29 cellular contexts compared by ENCODE assay signal in genomic region chr3:60514866-60515265, GRCh38.
DNase-seq lines count a peak whose midpoint lies in the region; ATAC-seq and TF ChIP-seq lines count a peak whose summit lies in the region.
"Had no signal": no experiment of that assay in that cellular context is flagged by ENCODE, and none has a peak within 500 bp of the region (broad histone marks: within the 10 kb centered on the region; RNA-seq: fewer than 3 reads in every experiment).

No MANE protein-coding gene starts in this region.

- H3K9me3 ChIP-seq in BE2C, result no peaks in the 10 kb centered on the region
- H3K9me3 ChIP-seq: BLaER1 treated with 17β-estradiol and CSF1 and Interleukin-3, amounts not matched to agents 10 nM and 100 nM; lower lobe of right lung; pancreas; right atrium auricular region; vagina had no signal

- no peaks in the 10 kb centered on the region for H3K4me1 Mint-ChIP-seq in GM23338
- peaks cover 6% of the 10 kb centered on the region for H3K4me1 Mint-ChIP-seq in osteocyte (ENCODE audit: unreplicated experiment)
- H3K4me1 Mint-ChIP-seq: activated CD4-positive, alpha-beta memory T cell treated with anti-CD3 and anti-CD28 coated beads, Interleukin-2, amount 10 ng/mL, durations not matched to agents 7 days and 5 days had no signal

- H3K4me3 Mint-ChIP-seq in GM23338 (no peak overlapping the region), osteocyte (ENCODE audit: unreplicated experiment) (no peak overlapping the region)
- H3K4me3 Mint-ChIP-seq: activated CD4-positive, alpha-beta memory T cell treated with anti-CD3 and anti-CD28 coated beads, Interleukin-2, amount 10 ng/mL, durations not matched to agents 7 days and 5 days; effector memory CD8-positive, alpha-beta T cell; natural killer cell treated with Interleukin-12 subunit alpha and Interleukin-12 subunit beta and Interleukin-15 and Interleukin-18, amount 100 ng/mL, for 72 hours; stimulated activated naive CD8-positive, alpha-beta T cell treated with anti-CD3 and anti-CD28 coated beads, Interleukin-15, Interleukin-2, amounts not matched to agents 100 ng/mL and 50 ng/mL, for 24 hours had no signal

- no peaks in the 10 kb centered on the region for H4K20me1 ChIP-seq in GM23338 (replicated peaks; ENCODE audit: insufficient read depth)
- H4K20me1 ChIP-seq: BLaER1 treated with 17β-estradiol and CSF1 and Interleukin-3, amounts not matched to agents 10 nM and 100 nM had no signal

- H3K27me3 ChIP-seq in BE2C, result no peaks in the 10 kb centered on the region
- no peaks in the 10 kb centered on the region for H3K27me3 ChIP-seq in GM23338 (ENCODE audit: insufficient read depth)
- H3K27me3 ChIP-seq in foreskin keratinocyte, result no peaks in the 10 kb centered on the region
- H3K27me3 ChIP-seq: BLaER1 treated with 17β-estradiol and CSF1 and Interleukin-3, amounts not matched to agents 10 nM and 100 nM; heart right ventricle; pancreas; right atrium auricular region; vagina had no signal

- H3K27ac ChIP-seq in GM23338 (ENCODE audit: low read depth), result no peak overlapping the region
- no peak overlapping the region for H3K27ac ChIP-seq in foreskin keratinocyte
- H3K27ac ChIP-seq: BLaER1 treated with 17β-estradiol and CSF1 and Interleukin-3, amounts not matched to agents 10 nM and 100 nM; heart right ventricle; lower lobe of right lung; pancreas; right atrium auricular region; thoracic aorta; vagina had no signal

- H3K4me1 ChIP-seq in BE2C, result peaks cover 4% of the 10 kb centered on the region
- H3K4me1 ChIP-seq in GM23338 (ENCODE audit: insufficient read depth), result no peaks in the 10 kb centered on the region
- no peaks in the 10 kb centered on the region for H3K4me1 ChIP-seq in foreskin keratinocyte
- H3K4me1 ChIP-seq: BLaER1 treated with 17β-estradiol and CSF1 and Interleukin-3, amounts not matched to agents 10 nM and 100 nM; lower lobe of right lung; pancreas; right atrium auricular region; vagina had no signal

- ATAC-seq in GM23338, result no peak
- no peak for ATAC-seq in HG02763 (IDR thresholded peaks at IDR 0.05; ENCODE audit: unreplicated experiment)
- ATAC-seq in foreskin keratinocyte, result no peak
- ATAC-seq: effector memory CD8-positive, alpha-beta T cell; lower lobe of right lung; pancreas; Right ventricle myocardium inferior had no signal

- H3K9me2 ChIP-seq in GM23338 (ENCODE audit: insufficient read depth), result peaks cover 2% of the 10 kb centered on the region; the same call in 1 of the 2 replicates

- H3K36me3 Mint-ChIP-seq in GM23338 (ENCODE audit: low read depth) (no peaks in the 10 kb centered on the region), osteocyte (ENCODE audit: unreplicated experiment) (no peaks in the 10 kb centered on the region)
- H3K36me3 Mint-ChIP-seq: natural killer cell treated with Interleukin-12 subunit alpha and Interleukin-12 subunit beta and Interleukin-15 and Interleukin-18, amount 100 ng/mL, for 72 hours had no signal

- H3K4me2 ChIP-seq in GM23338, result no peak overlapping the region
- H3K4me2 ChIP-seq: BLaER1 treated with 17β-estradiol and CSF1 and Interleukin-3, amounts not matched to agents 10 nM and 100 nM had no signal

- no peaks in the 10 kb centered on the region for H3K27me3 Mint-ChIP-seq in GM23338 (ENCODE audit: insufficient read depth, low read depth, poor library complexity)
- no peaks in the 10 kb centered on the region for H3K27me3 Mint-ChIP-seq in osteocyte (ENCODE audit: unreplicated experiment)
- H3K27me3 Mint-ChIP-seq: activated CD4-positive, alpha-beta memory T cell treated with anti-CD3 and anti-CD28 coated beads, Interleukin-2, amount 10 ng/mL, durations not matched to agents 7 days and 5 days; effector memory CD8-positive, alpha-beta T cell; stimulated activated naive CD8-positive, alpha-beta T cell treated with anti-CD3 and anti-CD28 coated beads, Interleukin-15, Interleukin-2, amounts not matched to agents 100 ng/mL and 50 ng/mL, for 24 hours had no signal

- H3F3A ChIP-seq in GM23338 (replicated peaks; ENCODE audit: low read depth), result no peaks in the 10 kb centered on the region

- H3K79me2 ChIP-seq in GM23338 (replicated peaks; ENCODE audit: insufficient read depth), result no peaks in the 10 kb centered on the region

- peak overlapping the region; percentile 34; the same call in 1 of the 2 replicates for H2AFZ ChIP-seq in GM23338

- H3K27ac Mint-ChIP-seq in GM23338 (no peak overlapping the region), osteocyte (ENCODE audit: unreplicated experiment) (peak overlapping the region; percentile 16)
- H3K27ac Mint-ChIP-seq: activated CD4-positive, alpha-beta memory T cell treated with anti-CD3 and anti-CD28 coated beads, Interleukin-2, amount 10 ng/mL, durations not matched to agents 7 days and 5 days; effector memory CD8-positive, alpha-beta T cell; natural killer cell treated with Interleukin-12 subunit alpha and Interleukin-12 subunit beta and Interleukin-15 and Interleukin-18, amount 100 ng/mL, for 72 hours; stimulated activated naive CD8-positive, alpha-beta T cell treated with anti-CD3 and anti-CD28 coated beads, Interleukin-15, Interleukin-2, amounts not matched to agents 100 ng/mL and 50 ng/mL, for 24 hours had no signal

- no peaks in the 10 kb centered on the region for H3K36me3 ChIP-seq in BE2C
- no peaks in the 10 kb centered on the region for H3K36me3 ChIP-seq in GM23338 (ENCODE audit: insufficient read depth)
- H3K36me3 ChIP-seq: BLaER1 treated with 17β-estradiol and CSF1 and Interleukin-3, amounts not matched to agents 10 nM and 100 nM; heart right ventricle; lower lobe of right lung; pancreas; right atrium auricular region; thoracic aorta; vagina had no signal

- no peak for TF ChIP-seq CTCF in BE2C (IDR thresholded peaks at IDR 0.05; ENCODE audit: low read depth, low read length)
- TF ChIP-seq CTCF in GM23338 (conservative IDR thresholded peaks at IDR 0.05; ENCODE audit: low read depth in 2 of 2), result no peak
- TF ChIP-seq CTCF in osteocyte (IDR thresholded peaks at IDR 0.05), result no peak
- no peak for TF ChIP-seq CTCF in foreskin keratinocyte (conservative IDR thresholded peaks at IDR 0.05)

- DNase-seq in BE2C, result peak; percentile 43
- DNase-seq in GM23338 (ENCODE audit: low spot score), result no peak
- DNase-seq in SHP77 treated with DMSO at 0.1 percent for 48 hours (lab: John Stamatoyannopoulos, UW), result peak; percentile 41
- DNase-seq in osteocyte (ENCODE audit: extremely low spot score, unreplicated experiment), result no peak
- DNase-seq in AML-193 (lab: John Stamatoyannopoulos, UW), result no peak
- no peak for DNase-seq in foreskin keratinocyte
- DNase-seq: activated CD4-positive, alpha-beta memory T cell treated with anti-CD3 and anti-CD28 coated beads, Interleukin-2, amount 10 ng/mL, durations not matched to agents 7 days and 5 days; activated CD8-positive, alpha-beta memory T cell treated with anti-CD3 and anti-CD28 coated beads, Interleukin-2, amount 50 U/mL, for 4 hours; activated naive CD4-positive, alpha-beta T cell; central memory CD4-positive, alpha-beta T cell; cortex of kidney; effector memory CD8-positive, alpha-beta T cell; erythroblast; HCEC 1CT; lower lobe of right lung; MV-4-11; NCI-H1694; NCI-H524; pancreas; stimulated activated CD4-positive, alpha-beta T cell treated with anti-CD3 and anti-CD28 coated beads, Interleukin-1b, Interleukin-23, amount 100 ng/mL, for 48 hours had no signal

- no peak overlapping the region for H3K4me3 ChIP-seq in BE2C (ENCODE audit: low read depth, low read length)
- H3K4me3 ChIP-seq in GM23338, result no peak overlapping the region
- H3K4me3 ChIP-seq: BLaER1 treated with 17β-estradiol and CSF1 and Interleukin-3, amounts not matched to agents 10 nM and 100 nM; heart right ventricle; lower lobe of right lung; pancreas; right atrium auricular region; thoracic aorta; vagina had no signal

- H3K9me3 Mint-ChIP-seq in GM23338, result peaks cover 3% of the 10 kb centered on the region; the same call in 1 of the 3 replicates
- H3K9me3 Mint-ChIP-seq in osteocyte (ENCODE audit: unreplicated experiment), result peaks cover 4% of the 10 kb centered on the region
- H3K9me3 Mint-ChIP-seq: activated CD4-positive, alpha-beta memory T cell treated with anti-CD3 and anti-CD28 coated beads, Interleukin-2, amount 10 ng/mL, durations not matched to agents 7 days and 5 days; effector memory CD8-positive, alpha-beta T cell; natural killer cell treated with Interleukin-12 subunit alpha and Interleukin-12 subunit beta and Interleukin-15 and Interleukin-18, amount 100 ng/mL, for 72 hours; stimulated activated naive CD8-positive, alpha-beta T cell treated with anti-CD3 and anti-CD28 coated beads, Interleukin-15, Interleukin-2, amounts not matched to agents 100 ng/mL and 50 ng/mL, for 24 hours had no signal

TF ChIP-seq in GM23338, 12 proteins besides CTCF, POLR2A, EP300 and RAD21 (continues in another document):
- no peak for TF ChIP-seq ZNF331 (CRISPR knock-in tag; IDR thresholded peaks at IDR 0.05; ENCODE audit: low read depth)

Comparison
In these comparisons a context has a peak if more than half of its experiments do, and no peak if none do; other contexts are left out.
1. DNase-seq: peak in BE2C (single experiment) and SHP77 treated with DMSO at 0.1 percent for 48 hours (single experiment); none in GM23338 (single experiment), osteocyte (single experiment), AML-193 (0 of 2) and foreskin keratinocyte (0 of 2).